In the genomic region with DNA sequence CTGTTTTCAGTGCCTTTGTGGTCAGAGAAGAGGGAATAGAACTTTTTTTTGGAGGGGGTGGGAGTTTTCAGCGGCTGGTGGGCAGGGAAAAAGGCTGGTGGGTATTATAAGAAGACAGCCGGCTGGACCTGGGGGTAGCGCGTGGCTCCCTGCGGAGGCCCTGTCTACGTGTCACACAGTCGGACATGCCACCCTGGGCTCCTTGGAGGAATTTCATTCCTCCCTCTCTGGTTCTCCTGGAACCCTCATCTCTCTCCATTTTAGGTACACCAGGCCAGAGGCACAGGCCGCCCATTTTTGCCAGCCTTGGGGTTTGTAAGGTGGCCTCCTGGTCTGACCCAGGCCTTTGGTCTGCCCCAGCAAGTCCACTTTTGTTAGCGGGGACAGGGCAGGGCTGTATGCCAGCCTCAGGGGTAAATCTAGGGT, we compare ENCODE assay signal across 1 cellular context.
TF ChIP-seq lines count a peak whose summit lies in the region.

No MANE protein-coding gene starts in this region.

TF ChIP-seq in GM23338, 12 proteins besides CTCF, POLR2A, EP300 and RAD21 (continued from another document):
- TF ChIP-seq, protein P1, sequence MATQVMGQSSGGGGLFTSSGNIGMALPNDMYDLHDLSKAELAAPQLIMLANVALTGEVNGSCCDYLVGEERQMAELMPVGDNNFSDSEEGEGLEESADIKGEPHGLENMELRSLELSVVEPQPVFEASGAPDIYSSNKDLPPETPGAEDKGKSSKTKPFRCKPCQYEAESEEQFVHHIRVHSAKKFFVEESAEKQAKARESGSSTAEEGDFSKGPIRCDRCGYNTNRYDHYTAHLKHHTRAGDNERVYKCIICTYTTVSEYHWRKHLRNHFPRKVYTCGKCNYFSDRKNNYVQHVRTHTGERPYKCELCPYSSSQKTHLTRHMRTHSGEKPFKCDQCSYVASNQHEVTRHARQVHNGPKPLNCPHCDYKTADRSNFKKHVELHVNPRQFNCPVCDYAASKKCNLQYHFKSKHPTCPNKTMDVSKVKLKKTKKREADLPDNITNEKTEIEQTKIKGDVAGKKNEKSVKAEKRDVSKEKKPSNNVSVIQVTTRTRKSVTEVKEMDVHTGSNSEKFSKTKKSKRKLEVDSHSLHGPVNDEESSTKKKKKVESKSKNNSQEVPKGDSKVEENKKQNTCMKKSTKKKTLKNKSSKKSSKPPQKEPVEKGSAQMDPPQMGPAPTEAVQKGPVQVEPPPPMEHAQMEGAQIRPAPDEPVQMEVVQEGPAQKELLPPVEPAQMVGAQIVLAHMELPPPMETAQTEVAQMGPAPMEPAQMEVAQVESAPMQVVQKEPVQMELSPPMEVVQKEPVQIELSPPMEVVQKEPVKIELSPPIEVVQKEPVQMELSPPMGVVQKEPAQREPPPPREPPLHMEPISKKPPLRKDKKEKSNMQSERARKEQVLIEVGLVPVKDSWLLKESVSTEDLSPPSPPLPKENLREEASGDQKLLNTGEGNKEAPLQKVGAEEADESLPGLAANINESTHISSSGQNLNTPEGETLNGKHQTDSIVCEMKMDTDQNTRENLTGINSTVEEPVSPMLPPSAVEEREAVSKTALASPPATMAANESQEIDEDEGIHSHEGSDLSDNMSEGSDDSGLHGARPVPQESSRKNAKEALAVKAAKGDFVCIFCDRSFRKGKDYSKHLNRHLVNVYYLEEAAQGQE (IDR thresholded peaks at IDR 0.05; ENCODE audit: unreplicated experiment): no peak
- no peak for TF ChIP-seq CREB1 (CRISPR knock-in tag; IDR thresholded peaks at IDR 0.05; ENCODE audit: low read depth)
- TF ChIP-seq EZH2phosphoT487 (IDR thresholded peaks at IDR 0.05; ENCODE audit: unreplicated experiment): no peak
